8 cellular contexts compared by ENCODE assay signal in genomic region chr12:19382111-19382526, GRCh38. TPM values are rescaled to one million over a fixed set of nuclear protein-coding genes. Genes with fewer than 3 reads are reported as not detected.
A peak's percentile ranks its signal among the peaks of the same experiment; 100 is the strongest.
DNase-seq lines count a peak whose midpoint lies in the region; ATAC-seq and TF ChIP-seq lines count a peak whose summit lies in the region.

No MANE protein-coding gene starts in this region.

- no peaks in the 10 kb centered on the region for H3K27me3 ChIP-seq in HUES48 (ENCODE audit: control insufficient read depth, insufficient read depth, low read length)

- H3K9me3 ChIP-seq in HUES48 (ENCODE audit: control insufficient read depth, insufficient read depth, low read length), result no peaks in the 10 kb centered on the region

- DNase-seq in GM13976 (ENCODE audit: low spot score), result peak; percentile 69
- DNase-seq in activated naive CD4-positive, alpha-beta T cell treated with anti-CD3 and anti-CD28 coated beads, Interleukin-2, amount 50 U/mL, for 72 hours (ENCODE audit: low spot score in 2 of 2), result peak; percentile 37 to 57
- peak; percentile 86 for DNase-seq in myocyte (ENCODE audit: low read depth)
- DNase-seq in nucleus accumbens (lab: John Stamatoyannopoulos, UW), result no peak
- no peak for DNase-seq in LoVo (ENCODE audit: low spot score)
- no peak for DNase-seq in Kasumi-1 (lab: John Stamatoyannopoulos, UW)

- no peaks in the 10 kb centered on the region for H3K9me3 Mint-ChIP-seq in activated naive CD4-positive, alpha-beta T cell treated with anti-CD3 and anti-CD28 coated beads, Interleukin-2, amount 50 U/mL, for 72 hours

- H3K4me3 ChIP-seq in HUES48 (ENCODE audit: low read depth, low read length), result no peak overlapping the region

- TF ChIP-seq CTCF in GM13976 (IDR thresholded peaks at IDR 0.05; ENCODE audit: borderline replicate concordance, control extremely low read depth, extremely low read depth, insufficient read depth, missing control alignments), result no peak

- peak; percentile 94 for ATAC-seq in GM21786 (IDR thresholded peaks at IDR 0.05; ENCODE audit: unreplicated experiment)
- ATAC-seq in activated naive CD4-positive, alpha-beta T cell treated with anti-CD3 and anti-CD28 coated beads, Interleukin-2, amount 50 U/mL, for 72 hours, result peak; percentile 94 to 95

- peak overlapping the region; percentile 89 for H3K27ac ChIP-seq in HUES48 (ENCODE audit: low read depth, low read length)

- no peak overlapping the region for H3K9ac ChIP-seq in HUES48 (ENCODE audit: low read depth, low read length)

- peak overlapping the region in 1 of 2 donors; percentile 40 for H3K27ac Mint-ChIP-seq in activated naive CD4-positive, alpha-beta T cell treated with anti-CD3 and anti-CD28 coated beads, Interleukin-2, amount 50 U/mL, for 72 hours

- in situ Hi-C loops in GM13976 (cut with MboI; ENCODE audit: low sequenced_read_pairs, unreplicated experiment), result no loop called here

- H3K36me3 Mint-ChIP-seq in activated naive CD4-positive, alpha-beta T cell treated with anti-CD3 and anti-CD28 coated beads, Interleukin-2, amount 50 U/mL, for 72 hours, result no peaks in the 10 kb centered on the region

- 0 out of 2 replicates have a peak, but pooled peaks cover 7% of the 10 kb centered on the region for H3K4me1 ChIP-seq in HUES48 (ENCODE audit: control insufficient read depth, insufficient read depth, low read length)

- H3K36me3 ChIP-seq in HUES48 (ENCODE audit: control insufficient read depth, insufficient read depth, low read length), result peaks cover 11% of the 10 kb centered on the region

RNA-seq across cellular contexts. Expression of gene AEBP2, which starts 57.2 kb away (rescaled TPM):
- 10 to 100 TPM; 48.8 to 69.3 TPM for total RNA-seq in activated naive CD4-positive, alpha-beta T cell treated with anti-CD3 and anti-CD28 coated beads, Interleukin-2, amount 50 U/mL, for 72 hours
- 15.8 and 18.8 TPM in 2 replicates for total RNA-seq in myocyte
- 18.0 TPM for polyA plus RNA-seq in myocyte (2012)

Comparison
In these comparisons a context has a peak if more than half of its experiments do, and no peak if none do; other contexts are left out.
1. DNase-seq: peak in GM13976 (single experiment), activated naive CD4-positive, alpha-beta T cell treated with anti-CD3 and anti-CD28 coated beads, Interleukin-2, amount 50 U/mL, for 72 hours (2 of 2) and myocyte (single experiment); none in nucleus accumbens (0 of 56), LoVo (single experiment) and Kasumi-1 (0 of 2).